9 cellular contexts compared by ENCODE assay signal in genomic region chr12:122413516-122414404, GRCh38. TPM values are rescaled to one million over a fixed set of nuclear protein-coding genes. Genes with fewer than 3 reads are reported as not detected.
DNase-seq lines count a peak whose midpoint lies in the region; ATAC-seq and TF ChIP-seq lines count a peak whose summit lies in the region.
"Had no signal": no experiment of that assay in that cellular context is flagged by ENCODE, and none has a peak within 500 bp of the region (broad histone marks: within the 10 kb centered on the region; RNA-seq: fewer than 3 reads in every experiment).

No MANE protein-coding gene starts in this region.

- POLR2A ChIA-PET in PC-3 (lab: Charles Lee; ENCODE audit: unreplicated experiment) = interaction anchor here (1.0 kb wide), 1 partner anchor 14 kb away, joined by 9 read pairs; no protein-coding TSS in a partner anchor

- no peak overlapping the region for H2AFZ ChIP-seq in PC-3 (ENCODE audit: low read length)

- TF ChIP-seq POLR2A in gastroesophageal sphincter (IDR thresholded peaks at IDR 0.05) (no peak), tibial nerve (IDR thresholded peaks at IDR 0.05) (no peak)

- ATAC-seq in PC-3 (peak; percentile 27; the same call in 1 of the 2 replicates), gastroesophageal sphincter (no peak)

- H3K27me3 ChIP-seq in PC-3 (ENCODE audit: low read length) (no peaks in the 10 kb centered on the region), gastroesophageal sphincter (no peaks in the 10 kb centered on the region), tibial nerve (no peaks in the 10 kb centered on the region)

- H3K9ac ChIP-seq in PC-3 (ENCODE audit: low read length) = no peak overlapping the region

- no peaks in the 10 kb centered on the region for H4K20me1 ChIP-seq in PC-3 (ENCODE audit: low read length)

- CTCF ChIA-PET in activated naive CD4-positive, alpha-beta T cell treated with anti-CD3 and anti-CD28 coated beads, Interleukin-2, amount 10 ng/mL, durations not matched to agents 7 days and 5 days (lab: Charles Lee) = interaction anchor here (1.6 to 3.2 kb wide), 3 partner anchors 10 to 14 kb away, joined by 5 to 12 read pairs (median 7); no protein-coding TSS in a partner anchor
- CTCF ChIA-PET in PC-3 (lab: Charles Lee) = no interaction called here

- no peaks in the 10 kb centered on the region for H3K9me3 ChIP-seq in PC-3 (ENCODE audit: low read length)
- H3K9me3 ChIP-seq in gastroesophageal sphincter = no peaks in the 10 kb centered on the region
- no peaks in the 10 kb centered on the region for H3K9me3 ChIP-seq in tibial nerve

- H3K9me2 ChIP-seq in PC-3 (replicated peaks; ENCODE audit: low read length) = no peaks in the 10 kb centered on the region

- TF ChIP-seq CTCF in PC-3 (conservative IDR thresholded peaks at IDR 0.05; ENCODE audit: low read depth, low read length) (no peak), gastroesophageal sphincter (IDR thresholded peaks at IDR 0.05) (no peak), tibial nerve (IDR thresholded peaks at IDR 0.05) (no peak)

- H3K4me1 Mint-ChIP-seq in activated naive CD4-positive, alpha-beta T cell treated with anti-CD3 and anti-CD28 coated beads, Interleukin-2, amount 10 ng/mL, durations not matched to agents 7 days and 5 days = peaks cover 34% of the 10 kb centered on the region

- H3K36me3 Mint-ChIP-seq in activated naive CD4-positive, alpha-beta T cell treated with anti-CD3 and anti-CD28 coated beads, Interleukin-2, amount 10 ng/mL, durations not matched to agents 7 days and 5 days = peaks cover 22% of the 10 kb centered on the region

- H3K27ac Mint-ChIP-seq in activated naive CD4-positive, alpha-beta T cell treated with anti-CD3 and anti-CD28 coated beads, Interleukin-2, amount 10 ng/mL, durations not matched to agents 7 days and 5 days = peak overlapping the region; percentile 84

- no peaks in the 10 kb centered on the region for H3K27me3 Mint-ChIP-seq in activated naive CD4-positive, alpha-beta T cell treated with anti-CD3 and anti-CD28 coated beads, Interleukin-2, amount 10 ng/mL, durations not matched to agents 7 days and 5 days

- TF ChIP-seq EP300 in gastroesophageal sphincter (IDR thresholded peaks at IDR 0.05) (no peak), tibial nerve (IDR thresholded peaks at IDR 0.05) (no peak)

- WGBS in gastroesophageal sphincter (ENCODE audit: low coverage in 1 of 2), 2 donors = 82 to 87% methylated on average over 5 of the region's 5 CpGs
- 84 to 88% methylated on average over 5 of the region's 5 CpGs for WGBS in tibial nerve, 2 donors

- H3F3A ChIP-seq in PC-3 (ENCODE audit: low read length, unreplicated experiment) = no peaks in the 10 kb centered on the region

- peaks cover 4% of the 10 kb centered on the region; the same call in 1 of the 2 replicates for H3K36me3 ChIP-seq in PC-3 (ENCODE audit: low read depth, low read length)
- peaks cover 0 to 5% of the 10 kb centered on the region in 2 donors for H3K36me3 ChIP-seq in gastroesophageal sphincter
- peaks cover 0 to 18% (median 0%) of the 10 kb centered on the region in 3 donors for H3K36me3 ChIP-seq in tibial nerve

- no peaks in the 10 kb centered on the region for H3K9me3 Mint-ChIP-seq in activated naive CD4-positive, alpha-beta T cell treated with anti-CD3 and anti-CD28 coated beads, Interleukin-2, amount 10 ng/mL, durations not matched to agents 7 days and 5 days

- intact Hi-C loops in PC-3 (cut with micrococcal nuclease) = no loop called here

- H3K4me1 ChIP-seq in PC-3 (ENCODE audit: insufficient read depth, low read length) (0 out of 2 replicates have a peak, but pooled peaks cover 6% of the 10 kb centered on the region), gastroesophageal sphincter (peaks cover 6 to 87% (median 19%) of the 10 kb centered on the region in 3 donors), tibial nerve (peaks cover 0 to 26% (median 2%) of the 10 kb centered on the region in 4 donors)

- H3K4me3 Mint-ChIP-seq in activated naive CD4-positive, alpha-beta T cell treated with anti-CD3 and anti-CD28 coated beads, Interleukin-2, amount 10 ng/mL, durations not matched to agents 7 days and 5 days = no peak overlapping the region

- DNase-seq in activated naive CD4-positive, alpha-beta T cell treated with anti-CD3 and anti-CD28 coated beads, Interleukin-2, amount 10 ng/mL, durations not matched to agents 7 days and 5 days = no peak
- DNase-seq in activated naive CD4-positive, alpha-beta T cell treated with anti-CD3 and anti-CD28 coated beads, Interleukin-2, amount 50 U/mL, for 16 hours = no peak
- DNase-seq in PC-3 = no peak
- no peak for DNase-seq in tibial nerve (ENCODE audit: low spot score in 2 of 2)
- no peak for DNase-seq in NCI-H748 (lab: John Stamatoyannopoulos, UW; ENCODE audit: unreplicated experiment)
- no peak for DNase-seq in D341Med (ENCODE audit: low spot score)
- no peak for DNase-seq in NCI-H1048 (lab: John Stamatoyannopoulos, UW)
- DNase-seq: DMS53 had no signal

- no TSS peak for BruUV-seq in PC-3 (replicated peaks; lab: Mats Ljungman, UMichigan)

- peaks cover 93% of the 10 kb centered on the region for H3K79me2 ChIP-seq in PC-3 (ENCODE audit: low read length)

- no peak overlapping the region for H3K4me3 ChIP-seq in PC-3 (ENCODE audit: low read length)
- H3K4me3 ChIP-seq in gastroesophageal sphincter = no peak overlapping the region
- no peak overlapping the region for H3K4me3 ChIP-seq in tibial nerve

- H3K4me2 ChIP-seq in PC-3 (ENCODE audit: low read length) = no peak overlapping the region

- H3K27ac ChIP-seq in PC-3 (ENCODE audit: low read length) = no peak overlapping the region
- H3K27ac ChIP-seq in gastroesophageal sphincter = peak overlapping the region; percentile 27 to 67 (median 63)
- H3K27ac ChIP-seq in tibial nerve = peak overlapping the region in 3 of 4 donors; percentile 2 to 67 (median 52)

RNA-seq across cellular contexts. Expression of gene CLIP1, which starts 8.7 kb away (rescaled TPM):
- 46.4 and 57.9 TPM in 2 replicates for total RNA-seq in PC-3 (2014; rRNA removed)
- 100 to 1,000 TPM; 186 to 272 (median 208) TPM for total RNA-seq in gastroesophageal sphincter
- total RNA-seq in tibial nerve = 100 to 1,000 TPM in 1 of 4 donors, 10 to 100 TPM in 3; 89.2 to 105 (median 90.9) TPM
